19 cellular contexts compared by ENCODE assay signal in the genomic region with DNA sequence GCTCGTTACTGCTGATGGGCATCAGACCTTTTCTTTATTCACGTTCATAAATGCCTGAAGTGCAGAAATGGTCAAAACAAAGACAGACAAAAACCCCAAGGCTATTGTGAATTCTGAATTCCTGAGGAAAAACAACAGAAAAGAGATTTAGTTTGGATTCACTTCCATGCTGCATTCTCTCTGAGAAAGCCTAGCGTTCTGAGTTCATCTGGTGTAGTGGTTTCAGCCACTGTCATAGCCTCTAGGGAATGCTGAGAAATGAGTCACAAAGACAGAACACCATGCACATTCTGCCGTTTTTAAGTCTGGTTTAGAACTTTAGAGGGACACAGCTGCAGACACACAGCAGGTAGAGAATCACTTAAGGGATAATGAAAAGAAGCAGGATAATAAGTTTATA.
DNase-seq lines count a peak whose midpoint lies in the region; ATAC-seq and TF ChIP-seq lines count a peak whose summit lies in the region.
"Had no signal": no experiment of that assay in that cellular context is flagged by ENCODE, and none has a peak within 500 bp of the region (broad histone marks: within the 10 kb centered on the region; RNA-seq: fewer than 3 reads in every experiment).

No MANE protein-coding gene starts in this region.

- no peak overlapping the region for H3K9ac ChIP-seq in neuronal stem cell (ENCODE audit: low read depth, low read length, poor library complexity)

- peaks cover 2% of the 10 kb centered on the region for H3K27me3 Mint-ChIP-seq in GM23338 (ENCODE audit: insufficient read depth, low read depth, poor library complexity)
- H3K27me3 Mint-ChIP-seq in endothelial cell (ENCODE audit: unreplicated experiment): peaks cover 1% of the 10 kb centered on the region
- H3K27me3 Mint-ChIP-seq: CD4-positive, CD25-positive, alpha-beta regulatory T cell had no signal

- H3K27ac Mint-ChIP-seq in GM23338 (peak overlapping the region; percentile 83), endothelial cell (ENCODE audit: unreplicated experiment) (peak overlapping the region; percentile 67)
- H3K27ac Mint-ChIP-seq: CD4-positive, CD25-positive, alpha-beta regulatory T cell; IgD-negative memory B cell had no signal

- no peak for TF ChIP-seq CTCF in GM23338 (conservative IDR thresholded peaks at IDR 0.05; ENCODE audit: low read depth in 2 of 2)
- TF ChIP-seq CTCF in endothelial cell (IDR thresholded peaks at IDR 0.05; ENCODE audit: unreplicated experiment): no peak
- no peak for TF ChIP-seq CTCF in dorsolateral prefrontal cortex (IDR thresholded peaks at IDR 0.05 in 54 of 56, conservative IDR thresholded peaks at IDR 0.05 in 2 of 56; ENCODE audit: low read depth in 1 of 56, partially characterized antibody in 56 of 56)

- H2BK120ac ChIP-seq in neuronal stem cell (ENCODE audit: low read depth, low read length): no peak overlapping the region

- H3K9me3 Mint-ChIP-seq in GM23338 (no peaks in the 10 kb centered on the region), endothelial cell (ENCODE audit: unreplicated experiment) (no peaks in the 10 kb centered on the region)

- H3K27ac ChIP-seq in GM23338 (ENCODE audit: low read depth) (peak overlapping the region; percentile 35; the same call in 1 of the 2 replicates), neuronal stem cell (replicated peaks; ENCODE audit: low read length) (peak overlapping the region; percentile 41), dorsolateral prefrontal cortex (peak overlapping the region in 2 of 59 donors; percentile 11 to 44)
- H3K27ac ChIP-seq: skin epidermis, suprapubic skin had no signal

- H3K4me3 ChIP-seq in GM23338 (no peak overlapping the region), neuronal stem cell (ENCODE audit: low read length in 2 of 2) (peak overlapping the region in 1 of 2 donors; percentile 35), dorsolateral prefrontal cortex (peak overlapping the region in 10 of 59 donors; percentile 0 to 34 (median 16))
- H3K4me3 ChIP-seq: skin epidermis, suprapubic skin had no signal

- H3K9me3 ChIP-seq in neuronal stem cell (replicated peaks in 1 of 2; ENCODE audit: control insufficient read depth in 2 of 2, insufficient read depth in 1 of 2, low read depth in 1 of 2, low read length in 2 of 2): no peaks in the 10 kb centered on the region
- H3K9me3 ChIP-seq: suprapubic skin had no signal

- H3K4ac ChIP-seq in neuronal stem cell (ENCODE audit: low read length): no peak overlapping the region

- H2AK5ac ChIP-seq in neuronal stem cell (ENCODE audit: low read depth, low read length): no peak overlapping the region

- no peaks in the 10 kb centered on the region for H3K36me3 ChIP-seq in GM23338 (ENCODE audit: insufficient read depth)
- no peaks in the 10 kb centered on the region for H3K36me3 ChIP-seq in neuronal stem cell (replicated peaks in 1 of 2; ENCODE audit: control insufficient read depth in 2 of 2, insufficient read depth in 2 of 2, low read length in 2 of 2)
- H3K36me3 ChIP-seq: suprapubic skin had no signal

- no peaks in the 10 kb centered on the region; the same call in 2 of the 3 replicates for H3K36me3 Mint-ChIP-seq in GM23338 (ENCODE audit: low read depth)
- H3K36me3 Mint-ChIP-seq in endothelial cell (ENCODE audit: low read depth, unreplicated experiment): no peaks in the 10 kb centered on the region
- H3K36me3 Mint-ChIP-seq: CD4-positive, CD25-positive, alpha-beta regulatory T cell had no signal

- H3K4me2 ChIP-seq in GM23338 (peak overlapping the region; percentile 35; the same call in 1 of the 2 replicates), neuronal stem cell (ENCODE audit: insufficient read depth, low read length, poor library complexity, severe bottlenecking) (no peak overlapping the region)

- H3K14ac ChIP-seq in neuronal stem cell (ENCODE audit: low read length): no peak overlapping the region

- no peaks in the 10 kb centered on the region for H3K9me2 ChIP-seq in GM23338 (ENCODE audit: insufficient read depth)

- H3K4me3 Mint-ChIP-seq in GM23338 (no peak overlapping the region), endothelial cell (ENCODE audit: unreplicated experiment) (no peak overlapping the region)
- H3K4me3 Mint-ChIP-seq: CD4-positive, CD25-positive, alpha-beta regulatory T cell; IgD-negative memory B cell had no signal

- DNase-seq in GM23338 (ENCODE audit: low spot score): peak; percentile 21
- peak; percentile 29 for DNase-seq in NCI-H69 (lab: John Stamatoyannopoulos, UW)
- no peak for DNase-seq in endothelial cell (ENCODE audit: low spot score)
- peak; percentile 31 for DNase-seq in neuronal stem cell (ENCODE audit: low spot score)
- no peak for DNase-seq in RPMI8226
- no peak for DNase-seq in activated gamma-delta T cell treated with Interleukin-2 at 50 U/mL for 16 hours
- DNase-seq in dorsolateral prefrontal cortex: no peak
- DNase-seq: activated T-cell treated with anti-CD3 and anti-CD28 coated beads, Interleukin-2, amount 50 U/mL, for 1 hour; amniotic stem cell; CD4-positive, CD25-positive, alpha-beta regulatory T cell; effector CD4-positive, alpha-beta T cell; left colon; NCI-H1436 treated with DMSO at 0.1 percent for 48 hours; SW 1271 had no signal

- H3K27me3 ChIP-seq in GM23338 (ENCODE audit: insufficient read depth) (no peaks in the 10 kb centered on the region), neuronal stem cell (ENCODE audit: control insufficient read depth in 3 of 3, insufficient read depth in 3 of 3, low read depth in 1 of 3, low read length in 3 of 3) (no peaks in the 10 kb centered on the region), dorsolateral prefrontal cortex (no peaks in the 10 kb centered on the region)
- H3K27me3 ChIP-seq: suprapubic skin had no signal

- H3F3A ChIP-seq in GM23338 (replicated peaks; ENCODE audit: low read depth): no peaks in the 10 kb centered on the region

- H3K79me1 ChIP-seq in neuronal stem cell (ENCODE audit: low read depth, low read length): no peaks in the 10 kb centered on the region

- H3K18ac ChIP-seq in neuronal stem cell (ENCODE audit: low read length): no peak overlapping the region

- ATAC-seq in GM23338 (peak; percentile 61), HG02970 (IDR thresholded peaks at IDR 0.05; ENCODE audit: low FRiP score, unreplicated experiment) (no peak)
- ATAC-seq: activated CD4-positive, CD25-positive, alpha-beta regulatory T cell treated with anti-CD3 and anti-CD28 coated beads, Interleukin-2, amount 50 U/mL, for 24 hours; left colon had no signal

- intact Hi-C loops in dorsolateral prefrontal cortex (cut with DNase I): no loop called here

- H3K4me1 ChIP-seq in GM23338 (ENCODE audit: insufficient read depth): peaks cover 23% of the 10 kb centered on the region
- peaks cover 0 to 4% of the 10 kb centered on the region in 2 donors for H3K4me1 ChIP-seq in neuronal stem cell (ENCODE audit: control insufficient read depth in 2 of 2, insufficient read depth in 1 of 2, low read depth in 1 of 2, low read length in 2 of 2)
- H3K4me1 ChIP-seq: suprapubic skin had no signal

- H2BK12ac ChIP-seq in neuronal stem cell (ENCODE audit: low read length): no peak overlapping the region

- no peak overlapping the region for H4K91ac ChIP-seq in neuronal stem cell (ENCODE audit: low read depth, low read length, poor library complexity)

- H4K20me1 ChIP-seq in GM23338 (replicated peaks; ENCODE audit: insufficient read depth): no peaks in the 10 kb centered on the region

- peaks cover 27% of the 10 kb centered on the region for H3K4me1 Mint-ChIP-seq in GM23338
- H3K4me1 Mint-ChIP-seq in endothelial cell (ENCODE audit: unreplicated experiment): peaks cover 6% of the 10 kb centered on the region
- H3K4me1 Mint-ChIP-seq: CD4-positive, CD25-positive, alpha-beta regulatory T cell; IgD-negative memory B cell had no signal

- H2AFZ ChIP-seq in GM23338 (peak overlapping the region; percentile 30; the same call in 1 of the 2 replicates), neuronal stem cell (ENCODE audit: low read length) (peak overlapping the region; percentile 84)

- H3K79me2 ChIP-seq in GM23338 (replicated peaks; ENCODE audit: insufficient read depth): no peaks in the 10 kb centered on the region

- no peak overlapping the region for H4K8ac ChIP-seq in neuronal stem cell (ENCODE audit: low read depth, low read length)

- WGBS in neuronal stem cell (ENCODE audit: extremely low coverage in 2 of 2, insufficient read length in 2 of 2, insufficient replicate concordance in 1 of 2), 2 donors: no CpG with 5 or more reads among the region's 4 CpGs

- no peak overlapping the region for H2BK15ac ChIP-seq in neuronal stem cell (ENCODE audit: low read length)

- no peak overlapping the region for H2BK5ac ChIP-seq in neuronal stem cell (ENCODE audit: low read length)

- H3K23ac ChIP-seq in neuronal stem cell (ENCODE audit: low read depth, low read length, poor library complexity): no peak overlapping the region

TF ChIP-seq in GM23338, 12 proteins besides CTCF, POLR2A, EP300 and RAD21 (continues in another document):
- TF ChIP-seq STAT1 (IDR thresholded peaks at IDR 0.05; ENCODE audit: unreplicated experiment) (no peak), EZH2phosphoT487 (IDR thresholded peaks at IDR 0.05; ENCODE audit: unreplicated experiment) (no peak), EZH2 (IDR thresholded peaks at IDR 0.05; ENCODE audit: low read depth, unreplicated experiment) (no peak), JUNB (IDR thresholded peaks at IDR 0.05; ENCODE audit: unreplicated experiment) (no peak), CREB1 (CRISPR knock-in tag; IDR thresholded peaks at IDR 0.05; ENCODE audit: low read depth) (no peak)
- TF ChIP-seq, protein P1, sequence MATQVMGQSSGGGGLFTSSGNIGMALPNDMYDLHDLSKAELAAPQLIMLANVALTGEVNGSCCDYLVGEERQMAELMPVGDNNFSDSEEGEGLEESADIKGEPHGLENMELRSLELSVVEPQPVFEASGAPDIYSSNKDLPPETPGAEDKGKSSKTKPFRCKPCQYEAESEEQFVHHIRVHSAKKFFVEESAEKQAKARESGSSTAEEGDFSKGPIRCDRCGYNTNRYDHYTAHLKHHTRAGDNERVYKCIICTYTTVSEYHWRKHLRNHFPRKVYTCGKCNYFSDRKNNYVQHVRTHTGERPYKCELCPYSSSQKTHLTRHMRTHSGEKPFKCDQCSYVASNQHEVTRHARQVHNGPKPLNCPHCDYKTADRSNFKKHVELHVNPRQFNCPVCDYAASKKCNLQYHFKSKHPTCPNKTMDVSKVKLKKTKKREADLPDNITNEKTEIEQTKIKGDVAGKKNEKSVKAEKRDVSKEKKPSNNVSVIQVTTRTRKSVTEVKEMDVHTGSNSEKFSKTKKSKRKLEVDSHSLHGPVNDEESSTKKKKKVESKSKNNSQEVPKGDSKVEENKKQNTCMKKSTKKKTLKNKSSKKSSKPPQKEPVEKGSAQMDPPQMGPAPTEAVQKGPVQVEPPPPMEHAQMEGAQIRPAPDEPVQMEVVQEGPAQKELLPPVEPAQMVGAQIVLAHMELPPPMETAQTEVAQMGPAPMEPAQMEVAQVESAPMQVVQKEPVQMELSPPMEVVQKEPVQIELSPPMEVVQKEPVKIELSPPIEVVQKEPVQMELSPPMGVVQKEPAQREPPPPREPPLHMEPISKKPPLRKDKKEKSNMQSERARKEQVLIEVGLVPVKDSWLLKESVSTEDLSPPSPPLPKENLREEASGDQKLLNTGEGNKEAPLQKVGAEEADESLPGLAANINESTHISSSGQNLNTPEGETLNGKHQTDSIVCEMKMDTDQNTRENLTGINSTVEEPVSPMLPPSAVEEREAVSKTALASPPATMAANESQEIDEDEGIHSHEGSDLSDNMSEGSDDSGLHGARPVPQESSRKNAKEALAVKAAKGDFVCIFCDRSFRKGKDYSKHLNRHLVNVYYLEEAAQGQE (IDR thresholded peaks at IDR 0.05; ENCODE audit: unreplicated experiment): no peak

Comparison
In these comparisons a context has a peak if more than half of its experiments do, and no peak if none do; other contexts are left out.
1. DNase-seq: peak in GM23338 (single experiment), NCI-H69 (single experiment) and neuronal stem cell (single experiment); none in endothelial cell (single experiment), RPMI8226 (single experiment), activated gamma-delta T cell treated with Interleukin-2 at 50 U/mL for 16 hours (single experiment) and dorsolateral prefrontal cortex (0 of 10).